Comparison of ENCODE assay signal across 12 cellular contexts in genomic region chr12:124454735-124455134, GRCh38.
DNase-seq lines count a peak whose midpoint lies in the region; ATAC-seq, FAIRE-seq and TF ChIP-seq lines count a peak whose summit lies in the region.
"Had no signal": no experiment of that assay in that cellular context is flagged by ENCODE, and none has a peak within 500 bp of the region (broad histone marks: within the 10 kb centered on the region; RNA-seq: fewer than 3 reads in every experiment).

No MANE protein-coding gene starts in this region.

- H3K36me3 Mint-ChIP-seq in T-cell, result peaks cover 9% of the 10 kb centered on the region

- FAIRE-seq in GM12891 (lab: Jason Lieb, UNC) (peak; percentile 76), H54 (lab: Jason Lieb, UNC) (no peak)
- FAIRE-seq: frontal cortex had no signal

- peak overlapping the region in 1 of 3 donors; percentile 88 for H3K9ac ChIP-seq in skeletal muscle tissue (ENCODE audit: low read depth in 1 of 3, low read length in 3 of 3)

- POLR2A ChIA-PET in T-cell (lab: Charles Lee), result no interaction called here

- peaks cover 19 to 26% (median 24%) of the 10 kb centered on the region in 3 donors for H3K36me3 ChIP-seq in skeletal muscle tissue (ENCODE audit: control insufficient read depth in 3 of 3, insufficient read depth in 3 of 3, low read length in 3 of 3)
- H3K36me3 ChIP-seq: neutrophil had no signal

- TF ChIP-seq POLR2A in GM12891 (IDR thresholded peaks at IDR 0.05; ENCODE audit: low read depth, low read length) (no peak), H54 (IDR thresholded peaks at IDR 0.05; ENCODE audit: low read depth, low read length) (no peak)

- no peak overlapping the region for H3K4me3 ChIP-seq in fibroblast of mammary gland (ENCODE audit: control insufficient read depth, low read depth, low read length)
- no peak overlapping the region for H3K4me3 ChIP-seq in skeletal muscle tissue (ENCODE audit: low read length in 3 of 3)

- peaks cover 0 to under 1% (median 0%) of the 10 kb centered on the region in 3 donors for H3K9me3 ChIP-seq in skeletal muscle tissue (ENCODE audit: control insufficient read depth in 3 of 3, low read length in 3 of 3)
- H3K9me3 ChIP-seq: neutrophil had no signal

- H3K27me3 Mint-ChIP-seq in T-cell, result no peaks in the 10 kb centered on the region

- H3K4me3 Mint-ChIP-seq in T-cell, result peak overlapping the region in 2 of 3 donors; percentile 26 to 76
- H3K4me3 Mint-ChIP-seq: activated T-cell treated with anti-CD3 and anti-CD28 coated beads, Interleukin-2, amount 50 U/mL, for 4 hours had no signal

- peak overlapping the region; percentile 1 to 24 for H3K27ac Mint-ChIP-seq in T-cell

- H3K4me1 ChIP-seq in skeletal muscle tissue (ENCODE audit: control insufficient read depth in 3 of 3, insufficient read depth in 3 of 3, low read length in 3 of 3), result peaks cover 62 to 86% (median 77%) of the 10 kb centered on the region in 3 donors

- CTCF ChIA-PET in T-cell (lab: Charles Lee), result no interaction called here

- TF ChIP-seq CTCF in fibroblast of mammary gland (conservative IDR thresholded peaks at IDR 0.05; ENCODE audit: control insufficient read depth, insufficient read depth, low read depth, low read length), result no peak

- H3K27me3 ChIP-seq in skeletal muscle tissue (ENCODE audit: control insufficient read depth in 3 of 3, insufficient read depth in 3 of 3, low read length in 3 of 3), result no peaks in the 10 kb centered on the region
- H3K27me3 ChIP-seq: neutrophil had no signal

- peak overlapping the region; percentile 94 for H3K27ac ChIP-seq in skeletal muscle tissue (ENCODE audit: low read depth, low read length)

- DNase-seq in GM12891 (ENCODE audit: insufficient read length, low spot score) (no peak), T-cell (no peak), fibroblast of mammary gland (ENCODE audit: low read depth) (peak; percentile 75), glomerular visceral epithelial cell (ENCODE audit: extremely low spot score) (no peak), H54 (ENCODE audit: insufficient read length, low spot score) (no peak)
- DNase-seq in stimulated activated CD4-positive, alpha-beta T cell treated with anti-CD3 and anti-CD28 coated beads, Interleukin-12 subunit alpha, Interleukin-12 subunit beta, amount 100 ng/mL, for 4 hours, result no peak
- DNase-seq: activated T-cell treated with anti-CD3 and anti-CD28 coated beads, Interleukin-2, amount 50 U/mL, for 4 hours; NCI-H187 treated with DMSO at 0.1 percent for 48 hours had no signal

- no peaks in the 10 kb centered on the region for H3K9me3 Mint-ChIP-seq in T-cell
- H3K9me3 Mint-ChIP-seq: activated T-cell treated with anti-CD3 and anti-CD28 coated beads, Interleukin-2, amount 50 U/mL, for 4 hours had no signal

- no peak for ATAC-seq in T-cell (replicated peaks in 1 of 4)
- no peak for ATAC-seq in GM18867 (IDR thresholded peaks at IDR 0.05; ENCODE audit: unreplicated experiment)
- ATAC-seq: activated T-cell treated with anti-CD3 and anti-CD28 coated beads, Interleukin-2, amount 50 U/mL, for 4 hours had no signal

- peaks cover 47 to 80% (median 60%) of the 10 kb centered on the region in 3 donors for H3K4me1 Mint-ChIP-seq in T-cell

TF ChIP-seq in GM12891, 5 proteins besides CTCF, POLR2A, EP300 and RAD21:
- TF ChIP-seq SPI1 (IDR thresholded peaks at IDR 0.05; ENCODE audit: low read depth, low read length) (no peak), TAF1 (IDR thresholded peaks at IDR 0.05; ENCODE audit: low read depth, low read length) (no peak), POU2F2 (IDR thresholded peaks at IDR 0.05; ENCODE audit: low read depth, low read length) (no peak), PAX5 (IDR thresholded peaks at IDR 0.05; ENCODE audit: insufficient read depth, low read length, severe bottlenecking) (no peak), POLR2AphosphoS5 (IDR thresholded peaks at IDR 0.05; ENCODE audit: low read depth, low read length) (no peak)
